Comparison of ENCODE assay signal across 8 cellular contexts in genomic region chr12:69254046-69254445, GRCh38. TPM values are rescaled to one million over a fixed set of nuclear protein-coding genes. Genes with fewer than 3 reads are reported as not detected.
A peak's percentile ranks its signal among the peaks of the same experiment; 100 is the strongest.
DNase-seq lines count a peak whose midpoint lies in the region; ATAC-seq and TF ChIP-seq lines count a peak whose summit lies in the region.

No MANE protein-coding gene starts in this region.

- H3K36me3 ChIP-seq in right atrium auricular region (peaks cover 40% of the 10 kb centered on the region), HEK293 (ENCODE audit: control insufficient read depth in 2 of 2, insufficient read depth in 1 of 2, low read length in 2 of 2) (peaks cover 35 to 54% of the 10 kb centered on the region in 2 experiments), ascending aorta (peaks cover 35 to 37% of the 10 kb centered on the region in 2 donors), tibial artery (peaks cover 27 to 39% (median 31%) of the 10 kb centered on the region in 3 donors)

- DNase-seq in Right ventricle myocardium inferior (ENCODE audit: missing footprints) (no peak), right atrium auricular region (ENCODE audit: low spot score) (no peak), NCI-H2196 (lab: John Stamatoyannopoulos, UW; ENCODE audit: unreplicated experiment) (peak; percentile 26), ascending aorta (ENCODE audit: low spot score in 2 of 2) (no peak), iris pigment epithelial cell (ENCODE audit: low read depth) (peak; percentile 58), tibial artery (no peak), posterior vena cava (ENCODE audit: low spot score) (no peak)

- peak; percentile 64 for ATAC-seq in Right ventricle myocardium inferior

- TF ChIP-seq CTCF in right atrium auricular region (IDR thresholded peaks at IDR 0.05): peak in 1 of 2 donors; percentile 68
- 0 out of 2 replicates have a peak, but pooled peaks have one; percentile 16 for TF ChIP-seq CTCF in HEK293 (tag by site-specific recombination; IDR thresholded peaks at IDR 0.05)
- TF ChIP-seq CTCF in ascending aorta (IDR thresholded peaks at IDR 0.05): peak; percentile 33 to 51 (median 44)
- TF ChIP-seq CTCF in tibial artery (IDR thresholded peaks at IDR 0.05): peak; percentile 52 to 55

- H3K4me3 ChIP-seq in right atrium auricular region: no peak overlapping the region
- no peak overlapping the region for H3K4me3 ChIP-seq in HEK293 (ENCODE audit: low read depth, low read length)
- no peak overlapping the region for H3K4me3 ChIP-seq in ascending aorta
- H3K4me3 ChIP-seq in tibial artery: no peak overlapping the region

- H3K27ac ChIP-seq in right atrium auricular region: no peak overlapping the region
- no peak overlapping the region for H3K27ac ChIP-seq in HEK293 (ENCODE audit: extremely low read depth, low read depth, low read length)
- no peak overlapping the region for H3K27ac ChIP-seq in ascending aorta
- H3K27ac ChIP-seq in tibial artery: no peak overlapping the region

- H3K9me3 ChIP-seq in right atrium auricular region: no peaks in the 10 kb centered on the region
- no peaks in the 10 kb centered on the region for H3K9me3 ChIP-seq in HEK293 (ENCODE audit: control insufficient read depth, insufficient read depth, low read depth, low read length)
- no peaks in the 10 kb centered on the region for H3K9me3 ChIP-seq in ascending aorta
- no peaks in the 10 kb centered on the region for H3K9me3 ChIP-seq in tibial artery

- H3K4me1 ChIP-seq in right atrium auricular region (peaks cover 0 to 6% of the 10 kb centered on the region in 2 donors), HEK293 (ENCODE audit: control insufficient read depth, insufficient read depth, low read length) (peaks cover 11% of the 10 kb centered on the region), ascending aorta (peaks cover 0 to 3% of the 10 kb centered on the region in 2 donors), tibial artery (peaks cover 0 to 28% (median 4%) of the 10 kb centered on the region in 4 donors)

- intact Hi-C loops in Right ventricle myocardium inferior (cut with DNase I) (loop anchor here (1.0 to 10.0 kb wide), 3 partner anchors 100 to 919 kb away; partner anchors contain the start of genes MDM1 and MDM2), ascending aorta (cut with DNase I) (loop anchor here (1.0 kb wide), 1 partner anchor 100 kb away; no protein-coding TSS in a partner anchor), tibial artery (cut with DNase I; ENCODE audit: low total_unique reads) (loop anchor here (5.0 kb wide), 1 partner anchor 102 kb away; no protein-coding TSS in a partner anchor), posterior vena cava (cut with DNase I) (no loop called here)

- CTCF ChIA-PET in HEK293 (lab: Yijun Ruan, JAX): interaction anchor here (0.6 to 1.7 kb wide), 25 partner anchors 8 to 574 kb away, joined by 3 to 23 read pairs (median 3); no protein-coding TSS in a partner anchor

- H3K27me3 ChIP-seq in right atrium auricular region (no peaks in the 10 kb centered on the region), ascending aorta (no peaks in the 10 kb centered on the region), tibial artery (no peaks in the 10 kb centered on the region)

- POLR2A ChIA-PET in HEK293 (lab: Yijun Ruan, JAX): no interaction called here

TF ChIP-seq in HEK293, 187 proteins besides CTCF, POLR2A, EP300 and RAD21:
- TF ChIP-seq ZNF362 (tag by site-specific recombination; IDR thresholded peaks at IDR 0.05) (peak; percentile 48; the same call in 1 of the 2 replicates), ZNF777 (tag by site-specific recombination; IDR thresholded peaks at IDR 0.05; ENCODE audit: borderline replicate concordance) (no peak), ZNF654 (tag by site-specific recombination; IDR thresholded peaks at IDR 0.05; ENCODE audit: low read depth) (peak; percentile 48), MZF1 (tag by site-specific recombination; IDR thresholded peaks at IDR 0.05; ENCODE audit: borderline replicate concordance) (no peak), ZSCAN4 (tag by site-specific recombination; IDR thresholded peaks at IDR 0.05) (no peak)
TF ChIP-seq in HEK293: peak in this region for 2.

RNA-seq across cellular contexts. Expression of gene CPSF6, which starts 14.7 kb away (rescaled TPM):
- total RNA-seq in Right ventricle myocardium inferior (29.3 TPM), right atrium auricular region (10 to 100 TPM; 15.6 to 21.0 TPM), ascending aorta (29.2 TPM), posterior vena cava (10 to 100 TPM; 42.9 to 44.9 TPM)

Comparison
In these comparisons a context has a peak if more than half of its experiments do, and no peak if none do; other contexts are left out.
1. DNase-seq: peak in NCI-H2196 (single experiment) and iris pigment epithelial cell (single experiment); none in Right ventricle myocardium inferior (single experiment), right atrium auricular region (single experiment), ascending aorta (0 of 2), tibial artery (0 of 2) and posterior vena cava (single experiment).
2. intact Hi-C loops: an anchor here in Right ventricle myocardium inferior (1.0 to 10.0 kb wide), ascending aorta (1.0 kb wide) and tibial artery (5.0 kb wide); none called in posterior vena cava.